In genomic region chr12:8553088-8553627, GRCh38 we compare ENCODE assay signal across 1 cellular context.
TF ChIP-seq lines count a peak whose summit lies in the region.

No MANE protein-coding gene starts in this region.

TF ChIP-seq in GM12878, 131 proteins besides CTCF, POLR2A, EP300 and RAD21:
- TF ChIP-seq POU2F2 (IDR thresholded peaks at IDR 0.05; ENCODE audit: borderline replicate concordance, low read depth, low read length) (no peak), HDGF (IDR thresholded peaks at IDR 0.05) (no peak), DPF2 (IDR thresholded peaks at IDR 0.05) (no peak), ZNF207 (IDR thresholded peaks at IDR 0.05; ENCODE audit: borderline replicate concordance) (no peak), RB1 (IDR thresholded peaks at IDR 0.05; ENCODE audit: borderline replicate concordance) (no peak)
